In genomic region chr17:8222630-8223355, GRCh38 we compare ENCODE assay signal across 1 cellular context.
TF ChIP-seq lines count a peak whose summit lies in the region.

No MANE protein-coding gene starts in this region.

TF ChIP-seq in HepG2, 621 proteins besides CTCF, POLR2A, EP300 and RAD21 (continued from another document and continues in another):
- TF ChIP-seq, protein P1, sequence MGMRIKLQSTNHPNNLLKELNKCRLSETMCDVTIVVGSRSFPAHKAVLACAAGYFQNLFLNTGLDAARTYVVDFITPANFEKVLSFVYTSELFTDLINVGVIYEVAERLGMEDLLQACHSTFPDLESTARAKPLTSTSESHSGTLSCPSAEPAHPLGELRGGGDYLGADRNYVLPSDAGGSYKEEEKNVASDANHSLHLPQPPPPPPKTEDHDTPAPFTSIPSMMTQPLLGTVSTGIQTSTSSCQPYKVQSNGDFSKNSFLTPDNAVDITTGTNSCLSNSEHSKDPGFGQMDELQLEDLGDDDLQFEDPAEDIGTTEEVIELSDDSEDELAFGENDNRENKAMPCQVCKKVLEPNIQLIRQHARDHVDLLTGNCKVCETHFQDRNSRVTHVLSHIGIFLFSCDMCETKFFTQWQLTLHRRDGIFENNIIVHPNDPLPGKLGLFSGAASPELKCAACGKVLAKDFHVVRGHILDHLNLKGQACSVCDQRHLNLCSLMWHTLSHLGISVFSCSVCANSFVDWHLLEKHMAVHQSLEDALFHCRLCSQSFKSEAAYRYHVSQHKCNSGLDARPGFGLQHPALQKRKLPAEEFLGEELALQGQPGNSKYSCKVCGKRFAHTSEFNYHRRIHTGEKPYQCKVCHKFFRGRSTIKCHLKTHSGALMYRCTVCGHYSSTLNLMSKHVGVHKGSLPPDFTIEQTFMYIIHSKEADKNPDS (CRISPR knock-in tag; IDR thresholded peaks at IDR 0.05), result peak; percentile 89
- TF ChIP-seq HNF4A (CRISPR knock-in tag; IDR thresholded peaks at IDR 0.05) (0 out of 2 replicates have a peak, but pooled peaks have one; percentile 31), NFE2L1 (CRISPR knock-in tag; IDR thresholded peaks at IDR 0.05; ENCODE audit: borderline replicate concordance) (no peak; the same call in 1 of the 2 replicates), MXD3 (CRISPR knock-in tag; IDR thresholded peaks at IDR 0.05) (peak; percentile 20; the same call in 1 of the 2 replicates), ZNF501 (CRISPR knock-in tag; IDR thresholded peaks at IDR 0.05) (peak; percentile 69; the same call in 1 of the 2 replicates), KDM4B (CRISPR knock-in tag; IDR thresholded peaks at IDR 0.05) (no peak), HOXA3 (CRISPR knock-in tag; IDR thresholded peaks at IDR 0.05) (peak; percentile 84), ZNF451 (CRISPR knock-in tag; IDR thresholded peaks at IDR 0.05) (peak; percentile 52; the same call in 1 of the 2 replicates), ZNF589 (CRISPR knock-in tag; conservative IDR thresholded peaks at IDR 0.05) (no peak; the same call in 1 of the 2 replicates), ZNF235 (CRISPR knock-in tag; IDR thresholded peaks at IDR 0.05; ENCODE audit: borderline replicate concordance) (peak; percentile 33; the same call in 1 of the 2 replicates), NONO (IDR thresholded peaks at IDR 0.05) (no peak), NONO (CRISPR knock-in tag; conservative IDR thresholded peaks at IDR 0.05) (0 out of 2 replicates have a peak, but pooled peaks have one; percentile 46), MXD4 (CRISPR knock-in tag; IDR thresholded peaks at IDR 0.05) (peak; percentile 42; the same call in 1 of the 2 replicates), KLF9 (CRISPR knock-in tag; IDR thresholded peaks at IDR 0.05; ENCODE audit: low read depth) (no peak), ZFP36L1 (CRISPR knock-in tag; IDR thresholded peaks at IDR 0.05) (peak; percentile 67; the same call in 1 of the 2 replicates), ZNF101 (CRISPR knock-in tag; IDR thresholded peaks at IDR 0.05; ENCODE audit: borderline replicate concordance, low read depth) (peak; percentile 73; the same call in 1 of the 2 replicates), TBL1XR1 (IDR thresholded peaks at IDR 0.05; ENCODE audit: borderline replicate concordance, low read length, partially characterized antibody) (peak; percentile 10), ZNF138 (CRISPR knock-in tag; IDR thresholded peaks at IDR 0.05; ENCODE audit: low read depth) (no peak; the same call in 1 of the 2 replicates), BCL6 (CRISPR knock-in tag; IDR thresholded peaks at IDR 0.05) (peak; percentile 47; the same call in 1 of the 2 replicates), ZNF329 (CRISPR knock-in tag; IDR thresholded peaks at IDR 0.05; ENCODE audit: low read depth) (peak; percentile 64; the same call in 1 of the 2 replicates), ZNF24 (IDR thresholded peaks at IDR 0.05) (peak; percentile 97), CHCHD3 (CRISPR knock-in tag; IDR thresholded peaks at IDR 0.05) (no peak), CCDC6 (CRISPR knock-in tag; IDR thresholded peaks at IDR 0.05) (no peak; the same call in 1 of the 2 replicates), ZKSCAN1 (IDR thresholded peaks at IDR 0.05; ENCODE audit: low read length) (peak; percentile 14; the same call in 1 of the 2 replicates), SMAD1 (CRISPR knock-in tag; IDR thresholded peaks at IDR 0.05; ENCODE audit: borderline replicate concordance, low read depth) (peak; percentile 93; the same call in 1 of the 2 replicates), TFDP1 (CRISPR knock-in tag; IDR thresholded peaks at IDR 0.05; ENCODE audit: borderline replicate concordance) (no peak), ELF3 (CRISPR knock-in tag; IDR thresholded peaks at IDR 0.05) (peak; percentile 62; the same call in 1 of the 2 replicates), ZBTB21 (CRISPR knock-in tag; IDR thresholded peaks at IDR 0.05) (no peak), CENPT (CRISPR knock-in tag; IDR thresholded peaks at IDR 0.05; ENCODE audit: low read depth) (0 out of 2 replicates have a peak, but pooled peaks have one; percentile 10), FIP1L1 (IDR thresholded peaks at IDR 0.05; ENCODE audit: borderline replicate concordance, insufficient read depth, low read depth, low read length) (0 out of 2 replicates have a peak, but pooled peaks have one; percentile 38), TOPORS (CRISPR knock-in tag; IDR thresholded peaks at IDR 0.05) (no peak), PAX8 (CRISPR knock-in tag; IDR thresholded peaks at IDR 0.05; ENCODE audit: borderline replicate concordance) (0 out of 2 replicates have a peak, but pooled peaks have one; percentile 14), ATF7-NPFF (CRISPR knock-in tag; IDR thresholded peaks at IDR 0.05; ENCODE audit: low read depth) (peak; percentile 87), ZFP90 (CRISPR knock-in tag; IDR thresholded peaks at IDR 0.05; ENCODE audit: borderline replicate concordance) (peak; percentile 15; the same call in 1 of the 2 replicates), SNAPC4 (CRISPR knock-in tag; IDR thresholded peaks at IDR 0.05) (no peak), RXRB (CRISPR knock-in tag; IDR thresholded peaks at IDR 0.05; ENCODE audit: borderline replicate concordance) (peak; percentile 63), ZNF878 (CRISPR knock-in tag; IDR thresholded peaks at IDR 0.05) (no peak; the same call in 1 of the 2 replicates)
- TF ChIP-seq, protein P2, sequence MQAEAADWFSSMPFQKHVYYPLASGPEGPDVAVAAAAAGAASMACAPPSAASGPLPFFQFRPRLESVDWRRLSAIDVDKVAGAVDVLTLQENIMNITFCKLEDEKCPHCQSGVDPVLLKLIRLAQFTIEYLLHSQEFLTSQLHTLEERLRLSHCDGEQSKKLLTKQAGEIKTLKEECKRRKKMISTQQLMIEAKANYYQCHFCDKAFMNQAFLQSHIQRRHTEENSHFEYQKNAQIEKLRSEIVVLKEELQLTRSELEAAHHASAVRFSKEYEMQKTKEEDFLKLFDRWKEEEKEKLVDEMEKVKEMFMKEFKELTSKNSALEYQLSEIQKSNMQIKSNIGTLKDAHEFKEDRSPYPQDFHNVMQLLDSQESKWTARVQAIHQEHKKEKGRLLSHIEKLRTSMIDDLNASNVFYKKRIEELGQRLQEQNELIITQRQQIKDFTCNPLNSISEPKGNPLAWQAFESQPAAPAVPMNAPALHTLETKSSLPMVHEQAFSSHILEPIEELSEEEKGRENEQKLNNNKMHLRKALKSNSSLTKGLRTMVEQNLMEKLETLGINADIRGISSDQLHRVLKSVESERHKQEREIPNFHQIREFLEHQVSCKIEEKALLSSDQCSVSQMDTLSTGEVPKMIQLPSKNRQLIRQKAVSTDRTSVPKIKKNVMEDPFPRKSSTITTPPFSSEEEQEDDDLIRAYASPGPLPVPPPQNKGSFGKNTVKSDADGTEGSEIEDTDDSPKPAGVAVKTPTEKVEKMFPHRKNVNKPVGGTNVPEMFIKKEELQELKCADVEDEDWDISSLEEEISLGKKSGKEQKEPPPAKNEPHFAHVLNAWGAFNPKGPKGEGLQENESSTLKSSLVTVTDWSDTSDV (CRISPR knock-in tag; IDR thresholded peaks at IDR 0.05), result 0 out of 2 replicates have a peak, but pooled peaks have one; percentile 58
- TF ChIP-seq, protein P3, sequence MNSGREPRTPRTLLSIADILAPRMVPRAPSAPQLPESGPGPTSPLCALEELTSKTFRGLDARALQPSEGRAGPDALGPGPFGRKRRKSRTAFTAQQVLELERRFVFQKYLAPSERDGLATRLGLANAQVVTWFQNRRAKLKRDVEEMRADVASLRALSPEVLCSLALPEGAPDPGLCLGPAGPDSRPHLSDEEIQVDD (CRISPR knock-in tag; IDR thresholded peaks at IDR 0.05; ENCODE audit: borderline replicate concordance), result no peak
- TF ChIP-seq, protein P4, sequence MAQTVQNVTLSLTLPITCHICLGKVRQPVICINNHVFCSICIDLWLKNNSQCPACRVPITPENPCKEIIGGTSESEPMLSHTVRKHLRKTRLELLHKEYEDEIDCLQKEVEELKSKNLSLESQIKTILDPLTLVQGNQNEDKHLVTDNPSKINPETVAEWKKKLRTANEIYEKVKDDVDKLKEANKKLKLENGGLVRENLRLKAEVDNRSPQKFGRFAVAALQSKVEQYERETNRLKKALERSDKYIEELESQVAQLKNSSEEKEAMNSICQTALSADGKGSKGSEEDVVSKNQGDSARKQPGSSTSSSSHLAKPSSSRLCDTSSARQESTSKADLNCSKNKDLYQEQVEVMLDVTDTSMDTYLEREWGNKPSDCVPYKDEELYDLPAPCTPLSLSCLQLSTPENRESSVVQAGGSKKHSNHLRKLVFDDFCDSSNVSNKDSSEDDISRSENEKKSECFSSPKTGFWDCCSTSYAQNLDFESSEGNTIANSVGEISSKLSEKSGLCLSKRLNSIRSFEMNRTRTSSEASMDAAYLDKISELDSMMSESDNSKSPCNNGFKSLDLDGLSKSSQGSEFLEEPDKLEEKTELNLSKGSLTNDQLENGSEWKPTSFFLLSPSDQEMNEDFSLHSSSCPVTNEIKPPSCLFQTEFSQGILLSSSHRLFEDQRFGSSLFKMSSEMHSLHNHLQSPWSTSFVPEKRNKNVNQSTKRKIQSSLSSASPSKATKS (CRISPR knock-in tag; IDR thresholded peaks at IDR 0.05), result 0 out of 2 replicates have a peak, but pooled peaks have one; percentile 48
- TF ChIP-seq, protein P5, sequence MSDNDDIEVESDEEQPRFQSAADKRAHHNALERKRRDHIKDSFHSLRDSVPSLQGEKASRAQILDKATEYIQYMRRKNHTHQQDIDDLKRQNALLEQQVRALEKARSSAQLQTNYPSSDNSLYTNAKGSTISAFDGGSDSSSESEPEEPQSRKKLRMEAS (IDR thresholded peaks at IDR 0.05), result no peak
- TF ChIP-seq, protein P6, sequence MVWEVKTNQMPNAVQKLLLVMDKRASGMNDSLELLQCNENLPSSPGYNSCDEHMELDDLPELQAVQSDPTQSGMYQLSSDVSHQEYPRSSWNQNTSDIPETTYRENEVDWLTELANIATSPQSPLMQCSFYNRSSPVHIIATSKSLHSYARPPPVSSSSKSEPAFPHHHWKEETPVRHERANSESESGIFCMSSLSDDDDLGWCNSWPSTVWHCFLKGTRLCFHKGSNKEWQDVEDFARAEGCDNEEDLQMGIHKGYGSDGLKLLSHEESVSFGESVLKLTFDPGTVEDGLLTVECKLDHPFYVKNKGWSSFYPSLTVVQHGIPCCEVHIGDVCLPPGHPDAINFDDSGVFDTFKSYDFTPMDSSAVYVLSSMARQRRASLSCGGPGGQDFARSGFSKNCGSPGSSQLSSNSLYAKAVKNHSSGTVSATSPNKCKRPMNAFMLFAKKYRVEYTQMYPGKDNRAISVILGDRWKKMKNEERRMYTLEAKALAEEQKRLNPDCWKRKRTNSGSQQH (CRISPR knock-in tag; IDR thresholded peaks at IDR 0.05; ENCODE audit: low read depth), result 0 out of 2 replicates have a peak, but pooled peaks have one; percentile 61
- TF ChIP-seq, protein P7, sequence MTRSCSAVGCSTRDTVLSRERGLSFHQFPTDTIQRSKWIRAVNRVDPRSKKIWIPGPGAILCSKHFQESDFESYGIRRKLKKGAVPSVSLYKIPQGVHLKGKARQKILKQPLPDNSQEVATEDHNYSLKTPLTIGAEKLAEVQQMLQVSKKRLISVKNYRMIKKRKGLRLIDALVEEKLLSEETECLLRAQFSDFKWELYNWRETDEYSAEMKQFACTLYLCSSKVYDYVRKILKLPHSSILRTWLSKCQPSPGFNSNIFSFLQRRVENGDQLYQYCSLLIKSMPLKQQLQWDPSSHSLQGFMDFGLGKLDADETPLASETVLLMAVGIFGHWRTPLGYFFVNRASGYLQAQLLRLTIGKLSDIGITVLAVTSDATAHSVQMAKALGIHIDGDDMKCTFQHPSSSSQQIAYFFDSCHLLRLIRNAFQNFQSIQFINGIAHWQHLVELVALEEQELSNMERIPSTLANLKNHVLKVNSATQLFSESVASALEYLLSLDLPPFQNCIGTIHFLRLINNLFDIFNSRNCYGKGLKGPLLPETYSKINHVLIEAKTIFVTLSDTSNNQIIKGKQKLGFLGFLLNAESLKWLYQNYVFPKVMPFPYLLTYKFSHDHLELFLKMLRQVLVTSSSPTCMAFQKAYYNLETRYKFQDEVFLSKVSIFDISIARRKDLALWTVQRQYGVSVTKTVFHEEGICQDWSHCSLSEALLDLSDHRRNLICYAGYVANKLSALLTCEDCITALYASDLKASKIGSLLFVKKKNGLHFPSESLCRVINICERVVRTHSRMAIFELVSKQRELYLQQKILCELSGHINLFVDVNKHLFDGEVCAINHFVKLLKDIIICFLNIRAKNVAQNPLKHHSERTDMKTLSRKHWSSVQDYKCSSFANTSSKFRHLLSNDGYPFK (CRISPR knock-in tag; IDR thresholded peaks at IDR 0.05; ENCODE audit: borderline replicate concordance), result peak; percentile 65; the same call in 1 of the 2 replicates
